In genomic region chr12:25052191-25053020, GRCh38 we compare ENCODE assay signal across 8 cellular contexts.
A peak's percentile ranks its signal among the peaks of the same experiment; 100 is the strongest.
DNase-seq lines count a peak whose midpoint lies in the region; ATAC-seq and TF ChIP-seq lines count a peak whose summit lies in the region.

No MANE protein-coding gene starts in this region.

- TF ChIP-seq CTCF in GM13977 (IDR thresholded peaks at IDR 0.05; ENCODE audit: extremely low read depth, insufficient read depth, missing control alignments) (no peak), HCT116 (IDR thresholded peaks at IDR 0.05 in 2 of 3, conservative IDR thresholded peaks at IDR 0.05 in 1 of 3; ENCODE audit: borderline replicate concordance in 1 of 3, insufficient read depth in 1 of 3, low read depth in 2 of 3, low read length in 2 of 3) (no peak), NB4 (IDR thresholded peaks at IDR 0.05; ENCODE audit: low read depth, low read length) (no peak), right atrium auricular region (IDR thresholded peaks at IDR 0.05) (no peak)

- peak; percentile 50; the same call in 1 of the 2 replicates for ATAC-seq in HCT116
- ATAC-seq in activated T-cell treated with anti-CD3 and anti-CD28 coated beads, Interleukin-2, amount 50 U/mL, for 72 hours (replicated peaks in 1 of 2): peak; percentile 68 to 74

- H3K4me3 ChIP-seq in HCT116 (replicated peaks in 1 of 2; ENCODE audit: low read depth in 1 of 2, low read length in 2 of 2) (peak overlapping the region; percentile 13 to 15), NB4 (ENCODE audit: low read depth, low read length) (peak overlapping the region; percentile 85), right atrium auricular region (peak overlapping the region; percentile 25 to 37)

- H3K4me1 Mint-ChIP-seq in activated T-cell treated with anti-CD3 and anti-CD28 coated beads, Interleukin-2, amount 50 U/mL, for 72 hours (ENCODE audit: low read depth): peaks cover 48% of the 10 kb centered on the region

- H3K27ac ChIP-seq in HCT116 (ENCODE audit: low read depth, low read length): no peak overlapping the region
- H3K27ac ChIP-seq in right atrium auricular region: peak overlapping the region; percentile 31 to 35

- H3K79me2 ChIP-seq in HCT116 (ENCODE audit: insufficient read depth, low read length): no peaks in the 10 kb centered on the region

- no peak for TF ChIP-seq POLR2A in HCT116 (IDR thresholded peaks at IDR 0.05; ENCODE audit: borderline replicate concordance, extremely low read depth, insufficient read depth, insufficient read length)
- peak; percentile 87 for TF ChIP-seq POLR2A in NB4 (IDR thresholded peaks at IDR 0.05; ENCODE audit: extremely low read depth, insufficient read length)

- H3K36me3 Mint-ChIP-seq in activated T-cell treated with anti-CD3 and anti-CD28 coated beads, Interleukin-2, amount 50 U/mL, for 72 hours (ENCODE audit: insufficient read depth in 2 of 2): peaks cover 3 to 8% of the 10 kb centered on the region in 2 donors

- H3K36me3 ChIP-seq in HCT116 (ENCODE audit: control insufficient read depth in 1 of 2, insufficient read depth in 2 of 2, low read length in 2 of 2) (no peaks in the 10 kb centered on the region), right atrium auricular region (no peaks in the 10 kb centered on the region)

- no peaks in the 10 kb centered on the region for H3K9me2 ChIP-seq in HCT116 (ENCODE audit: insufficient read depth)

- CTCF ChIA-PET in HCT116 (lab: Charles Lee): no interaction called here

- no TSS peak for BruUV-seq in HCT116 (replicated peaks; lab: Mats Ljungman, UMichigan)

- H3K4me2 ChIP-seq in HCT116 (ENCODE audit: low read length): peak overlapping the region; percentile 44

- H3K9me3 Mint-ChIP-seq in activated T-cell treated with anti-CD3 and anti-CD28 coated beads, Interleukin-2, amount 50 U/mL, for 72 hours: peaks cover 0 to 3% of the 10 kb centered on the region in 2 donors

- no peaks in the 10 kb centered on the region for H4K20me1 ChIP-seq in HCT116 (ENCODE audit: insufficient read depth)

- RAD21 ChIA-PET in HCT116 (lab: Charles Lee; ENCODE audit: low non-redundant PET in 1 of 2, low total read pairs in 2 of 2, uncharacterized antibody in 2 of 2, unreplicated experiment in 2 of 2): no interaction called here

- no peaks in the 10 kb centered on the region for H3K9me3 ChIP-seq in HCT116 (ENCODE audit: control insufficient read depth in 1 of 2, insufficient read depth in 1 of 2, low read depth in 1 of 2, low read length in 2 of 2)
- H3K9me3 ChIP-seq in right atrium auricular region: peaks cover 0 to 4% of the 10 kb centered on the region in 2 donors

- peak overlapping the region; percentile 94 to 96 for H3K4me3 Mint-ChIP-seq in activated T-cell treated with anti-CD3 and anti-CD28 coated beads, Interleukin-2, amount 50 U/mL, for 72 hours

- peak overlapping the region; percentile 2 for H2AFZ ChIP-seq in HCT116 (ENCODE audit: low read depth, low read length, poor library complexity, severe bottlenecking)

- DNase-seq in GM13977 (ENCODE audit: low spot score) (peak; percentile 44), HCT116 (ENCODE audit: low read depth, low spot score) (no peak), NB4 (ENCODE audit: low read depth) (peak; percentile 100), right atrium auricular region (ENCODE audit: low spot score) (no peak), amniotic stem cell (lab: John Stamatoyannopoulos, UW) (no peak), NCI-H146 treated with DMSO at 0.1 percent for 48 hours (lab: John Stamatoyannopoulos, UW; ENCODE audit: unreplicated experiment) (no peak)
- peak; percentile 47 to 55 for DNase-seq in activated T-cell treated with anti-CD3 and anti-CD28 coated beads, Interleukin-2, amount 50 U/mL, for 72 hours
- peak; percentile 51 for DNase-seq in stimulated activated CD8-positive, alpha-beta memory T cell treated with anti-CD3 and anti-CD28 coated beads, Interleukin-4, amount 100 ng/mL, for 48 hours

- intact Hi-C loops in HCT116 (cut with micrococcal nuclease): no loop called here

- H3K27me3 ChIP-seq in HCT116 (ENCODE audit: insufficient read depth, low read length): no peaks in the 10 kb centered on the region
- H3K27me3 ChIP-seq in right atrium auricular region: no peaks in the 10 kb centered on the region

- no peak for TF ChIP-seq RAD21 in HCT116 (IDR thresholded peaks at IDR 0.05; ENCODE audit: low read depth)

- peak overlapping the region; percentile 97 for H3K27ac Mint-ChIP-seq in activated T-cell treated with anti-CD3 and anti-CD28 coated beads, Interleukin-2, amount 50 U/mL, for 72 hours

- peaks cover 0 to 6% of the 10 kb centered on the region in 2 experiments; a peak in 2 of 4 replicates for H3K4me1 ChIP-seq in HCT116 (ENCODE audit: control insufficient read depth in 1 of 2, insufficient read depth in 2 of 2, low read length in 2 of 2)
- H3K4me1 ChIP-seq in right atrium auricular region: no peaks in the 10 kb centered on the region

- in situ Hi-C loops in GM13977 (cut with MboI; ENCODE audit: low pct_unique_long_range_greater_than_20kb, low sequenced_read_pairs, unreplicated experiment): loop anchor here (10.0 kb wide), 1 partner anchor 58 kb away; no protein-coding TSS in a partner anchor

- no peak overlapping the region for H3K9ac ChIP-seq in HCT116 (ENCODE audit: low read length)

- POLR2A ChIA-PET in HCT116 (lab: Charles Lee): no interaction called here

- no peaks in the 10 kb centered on the region for H3K27me3 Mint-ChIP-seq in activated T-cell treated with anti-CD3 and anti-CD28 coated beads, Interleukin-2, amount 50 U/mL, for 72 hours (ENCODE audit: low read depth)

TF ChIP-seq in HCT116, 20 proteins besides CTCF, POLR2A, EP300 and RAD21:
- no peak for TF ChIP-seq POLR2AphosphoS5 (IDR thresholded peaks at IDR 0.05; ENCODE audit: low read depth, low read length)
- TF ChIP-seq ELF1 (IDR thresholded peaks at IDR 0.05; ENCODE audit: borderline replicate concordance, low read depth): no peak
- no peak for TF ChIP-seq EGR1 (IDR thresholded peaks at IDR 0.05; ENCODE audit: low read depth)
- no peak for TF ChIP-seq SP1 (IDR thresholded peaks at IDR 0.05; ENCODE audit: low read depth)
- TF ChIP-seq, protein P1, sequence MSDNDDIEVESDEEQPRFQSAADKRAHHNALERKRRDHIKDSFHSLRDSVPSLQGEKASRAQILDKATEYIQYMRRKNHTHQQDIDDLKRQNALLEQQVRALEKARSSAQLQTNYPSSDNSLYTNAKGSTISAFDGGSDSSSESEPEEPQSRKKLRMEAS (IDR thresholded peaks at IDR 0.05): no peak
- no peak for TF ChIP-seq ZBTB33 (IDR thresholded peaks at IDR 0.05; ENCODE audit: extremely low read depth, insufficient replicate concordance, low read length)
- TF ChIP-seq CBX3 (IDR thresholded peaks at IDR 0.05; ENCODE audit: low read depth): no peak
- TF ChIP-seq FOSL1 (IDR thresholded peaks at IDR 0.05; ENCODE audit: low read depth): no peak
- TF ChIP-seq EZH2 (IDR thresholded peaks at IDR 0.05): no peak
- TF ChIP-seq JUND (IDR thresholded peaks at IDR 0.05): no peak
- TF ChIP-seq, protein P2, sequence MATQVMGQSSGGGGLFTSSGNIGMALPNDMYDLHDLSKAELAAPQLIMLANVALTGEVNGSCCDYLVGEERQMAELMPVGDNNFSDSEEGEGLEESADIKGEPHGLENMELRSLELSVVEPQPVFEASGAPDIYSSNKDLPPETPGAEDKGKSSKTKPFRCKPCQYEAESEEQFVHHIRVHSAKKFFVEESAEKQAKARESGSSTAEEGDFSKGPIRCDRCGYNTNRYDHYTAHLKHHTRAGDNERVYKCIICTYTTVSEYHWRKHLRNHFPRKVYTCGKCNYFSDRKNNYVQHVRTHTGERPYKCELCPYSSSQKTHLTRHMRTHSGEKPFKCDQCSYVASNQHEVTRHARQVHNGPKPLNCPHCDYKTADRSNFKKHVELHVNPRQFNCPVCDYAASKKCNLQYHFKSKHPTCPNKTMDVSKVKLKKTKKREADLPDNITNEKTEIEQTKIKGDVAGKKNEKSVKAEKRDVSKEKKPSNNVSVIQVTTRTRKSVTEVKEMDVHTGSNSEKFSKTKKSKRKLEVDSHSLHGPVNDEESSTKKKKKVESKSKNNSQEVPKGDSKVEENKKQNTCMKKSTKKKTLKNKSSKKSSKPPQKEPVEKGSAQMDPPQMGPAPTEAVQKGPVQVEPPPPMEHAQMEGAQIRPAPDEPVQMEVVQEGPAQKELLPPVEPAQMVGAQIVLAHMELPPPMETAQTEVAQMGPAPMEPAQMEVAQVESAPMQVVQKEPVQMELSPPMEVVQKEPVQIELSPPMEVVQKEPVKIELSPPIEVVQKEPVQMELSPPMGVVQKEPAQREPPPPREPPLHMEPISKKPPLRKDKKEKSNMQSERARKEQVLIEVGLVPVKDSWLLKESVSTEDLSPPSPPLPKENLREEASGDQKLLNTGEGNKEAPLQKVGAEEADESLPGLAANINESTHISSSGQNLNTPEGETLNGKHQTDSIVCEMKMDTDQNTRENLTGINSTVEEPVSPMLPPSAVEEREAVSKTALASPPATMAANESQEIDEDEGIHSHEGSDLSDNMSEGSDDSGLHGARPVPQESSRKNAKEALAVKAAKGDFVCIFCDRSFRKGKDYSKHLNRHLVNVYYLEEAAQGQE (IDR thresholded peaks at IDR 0.05; ENCODE audit: low read depth): no peak
- no peak for TF ChIP-seq YY1 (IDR thresholded peaks at IDR 0.05; ENCODE audit: extremely low read depth, insufficient replicate concordance, low read depth, low read length)

Comparison
In these comparisons a context has a peak if more than half of its experiments do, and no peak if none do; other contexts are left out.
1. DNase-seq: peak in GM13977 (single experiment), NB4 (single experiment), activated T-cell treated with anti-CD3 and anti-CD28 coated beads, Interleukin-2, amount 50 U/mL, for 72 hours (2 of 2) and stimulated activated CD8-positive, alpha-beta memory T cell treated with anti-CD3 and anti-CD28 coated beads, Interleukin-4, amount 100 ng/mL, for 48 hours (single experiment); none in HCT116 (single experiment), right atrium auricular region (single experiment), amniotic stem cell (single experiment) and NCI-H146 treated with DMSO at 0.1 percent for 48 hours (single experiment).
2. H3K4me3 ChIP-seq: peak in every context shown above with its lines; median percentile 85 in NB4; 31 in right atrium auricular region; 14 in HCT116.